12 cellular contexts compared by ENCODE assay signal in genomic region chr19:40639638-40639982, GRCh38.
"Had no signal": no experiment of that assay in that cellular context is flagged by ENCODE, and none has a peak within 500 bp of the region (broad histone marks: within the 10 kb centered on the region; RNA-seq: fewer than 3 reads in every experiment).

No MANE protein-coding gene starts in this region.

- H3K27me3 ChIP-seq: thyroid gland, vagina had no signal

- DNase-seq: activated CD4-positive, alpha-beta T cell treated with anti-CD3 and anti-CD28 coated beads, Interleukin-2, amount 10 ng/mL, durations not matched to agents 7 days and 5 days; activated CD8-positive, alpha-beta memory T cell treated with anti-CD3 and anti-CD28 coated beads for 24 hours; activated naive CD4-positive, alpha-beta T cell treated with Interleukin-2 at 50 U/mL for 16 hours; foreskin fibroblast; glutamatergic neuron; lower lobe of right lung; thyroid gland had no signal

- H3K4me3 Mint-ChIP-seq: activated CD4-positive, alpha-beta T cell treated with anti-CD3 and anti-CD28 coated beads, Interleukin-2, amount 10 ng/mL, durations not matched to agents 7 days and 5 days; mesothelial cell of epicardium; stimulated activated effector memory CD8-positive, alpha-beta T cell treated with anti-CD3 and anti-CD28 coated beads, Interleukin-12 subunit alpha, Interleukin-12 subunit beta, amount 100 ng/mL, for 72 hours; T-helper 2 cell treated with Interferon-gamma antibody and Interleukin-4, amounts not matched to agents 5 μg/mL and 100 μg/mL, for 36 hours had no signal

- H3K27ac ChIP-seq: lower lobe of right lung, thyroid gland had no signal

- ATAC-seq: stimulated activated effector memory CD8-positive, alpha-beta T cell treated with anti-CD3 and anti-CD28 coated beads, Interleukin-12 subunit alpha, Interleukin-12 subunit beta, amount 100 ng/mL, for 72 hours had no signal

- H3K9me3 ChIP-seq: lower lobe of right lung, thyroid gland, vagina had no signal

- H3K36me3 Mint-ChIP-seq: mesothelial cell of epicardium; stimulated activated effector memory CD8-positive, alpha-beta T cell treated with anti-CD3 and anti-CD28 coated beads, Interleukin-12 subunit alpha, Interleukin-12 subunit beta, amount 100 ng/mL, for 72 hours had no signal

- H3K4me3 ChIP-seq: cardiac muscle cell, lower lobe of right lung, thyroid gland, vagina had no signal

- H3K27ac Mint-ChIP-seq: stimulated activated effector memory CD8-positive, alpha-beta T cell treated with anti-CD3 and anti-CD28 coated beads, Interleukin-12 subunit alpha, Interleukin-12 subunit beta, amount 100 ng/mL, for 72 hours; T-helper 2 cell treated with Interferon-gamma antibody and Interleukin-4, amounts not matched to agents 5 μg/mL and 100 μg/mL, for 36 hours had no signal

- H3K36me3 ChIP-seq: cardiac muscle cell, lower lobe of right lung, thyroid gland, vagina had no signal

- H3K9me3 Mint-ChIP-seq: activated CD4-positive, alpha-beta T cell treated with anti-CD3 and anti-CD28 coated beads, Interleukin-2, amount 10 ng/mL, durations not matched to agents 7 days and 5 days; mesothelial cell of epicardium; stimulated activated effector memory CD8-positive, alpha-beta T cell treated with anti-CD3 and anti-CD28 coated beads, Interleukin-12 subunit alpha, Interleukin-12 subunit beta, amount 100 ng/mL, for 72 hours; T-helper 2 cell treated with Interferon-gamma antibody and Interleukin-4, amounts not matched to agents 5 μg/mL and 100 μg/mL, for 36 hours had no signal
